In the genomic region with DNA sequence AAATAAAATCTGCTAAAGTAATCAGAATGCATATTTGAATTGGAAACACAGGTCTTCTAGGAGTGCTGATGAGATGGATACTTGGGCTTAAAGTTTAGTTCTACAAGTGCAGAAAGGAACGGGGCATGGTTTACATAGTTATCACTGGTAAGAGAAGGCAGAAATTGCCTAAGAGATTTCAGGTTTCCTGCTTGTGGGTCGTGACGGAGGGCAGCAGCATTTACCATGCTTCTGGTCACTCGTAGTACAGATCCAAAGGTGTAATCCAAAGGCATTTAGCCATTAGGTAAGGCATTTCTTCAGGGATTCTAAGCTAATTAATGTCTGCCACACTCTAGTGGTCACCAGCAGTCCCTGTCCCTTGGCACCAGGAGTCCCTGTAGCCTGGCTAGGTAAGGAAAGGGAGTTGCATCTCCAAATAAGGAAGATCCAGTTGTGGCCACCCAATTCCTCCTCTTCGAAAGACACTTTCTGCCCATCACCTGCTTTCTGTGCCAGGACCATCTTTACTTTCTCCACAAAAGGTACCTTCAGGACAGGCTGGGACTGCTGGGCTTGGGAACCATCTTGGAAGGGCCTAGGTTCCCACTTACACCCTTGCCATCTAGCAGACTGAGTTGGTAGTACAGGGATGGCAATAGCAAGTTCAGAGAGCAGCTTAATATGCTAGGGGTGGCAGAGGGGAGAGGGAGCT, we compare ENCODE assay signal across 8 cellular contexts. TPM values are rescaled to one million over a fixed set of nuclear protein-coding genes. Genes with fewer than 3 reads are reported as not detected.
DNase-seq lines count a peak whose midpoint lies in the region; ATAC-seq and TF ChIP-seq lines count a peak whose summit lies in the region.

No MANE protein-coding gene starts in this region.

- no peaks in the 10 kb centered on the region for H3K9me3 Mint-ChIP-seq in T-helper 1 cell treated with Interleukin-12 subunit alpha and Interleukin-12 subunit beta and Interleukin-4 antibody, amounts not matched to agents 30 μg/mL and 1 μg/mL, for 36 hours
- no peaks in the 10 kb centered on the region for H3K9me3 Mint-ChIP-seq in WTC11

- no peaks in the 10 kb centered on the region for H3K9me3 ChIP-seq in iPS-18a (ENCODE audit: control insufficient read depth, low read depth, low read length)

- H3K9ac ChIP-seq in iPS-18a (ENCODE audit: low read length), result peak overlapping the region; percentile 95

- H3K27ac ChIP-seq in iPS-18a (ENCODE audit: low read length) (no peak overlapping the region), substantia nigra (ENCODE audit: low read depth, low read length, poor library complexity, severe bottlenecking) (peak overlapping the region; percentile 99)

- DNase-seq in T-helper 1 cell (no peak), WTC11 (ENCODE audit: low spot score) (no peak), substantia nigra (lab: John Stamatoyannopoulos, UW) (no peak), hepatic stellate cell (ENCODE audit: low spot score) (no peak), GM10248 (ENCODE audit: extremely low spot score) (no peak)

- H3K27me3 ChIP-seq in iPS-18a (ENCODE audit: control insufficient read depth, insufficient read depth, low read length), result no peaks in the 10 kb centered on the region

- CTCF ChIA-PET in WTC11 (lab: Charles Lee), result interaction anchor here (0.6 to 2.3 kb wide), 6 partner anchors 19 to 137 kb away, joined by 3 to 12 read pairs (median 6); a partner anchor contains a TSS
- CTCF ChIA-PET in GM10248 (lab: Yijun Ruan, JAX), result interaction anchor here (1.0 to 1.5 kb wide), 3 partner anchors 15 to 229 kb away, joined by 3 to 6 read pairs (median 4); no protein-coding TSS in a partner anchor

- H3K36me3 Mint-ChIP-seq in T-helper 1 cell treated with Interleukin-12 subunit alpha and Interleukin-12 subunit beta and Interleukin-4 antibody, amounts not matched to agents 30 μg/mL and 1 μg/mL, for 36 hours (ENCODE audit: low read depth), result no peaks in the 10 kb centered on the region
- H3K36me3 Mint-ChIP-seq in WTC11, result no peaks in the 10 kb centered on the region

- ATAC-seq in WTC11, result no peak
- no peak for ATAC-seq in GM19035 (IDR thresholded peaks at IDR 0.05; ENCODE audit: unreplicated experiment)

- no peaks in the 10 kb centered on the region for H3K27me3 Mint-ChIP-seq in T-helper 1 cell treated with Interleukin-12 subunit alpha and Interleukin-12 subunit beta and Interleukin-4 antibody, amounts not matched to agents 30 μg/mL and 1 μg/mL, for 36 hours (ENCODE audit: low read depth)
- no peaks in the 10 kb centered on the region; the same call in 1 of the 2 replicates for H3K27me3 Mint-ChIP-seq in WTC11 (ENCODE audit: low read depth)

- H3K27ac Mint-ChIP-seq in T-helper 1 cell treated with Interleukin-12 subunit alpha and Interleukin-12 subunit beta and Interleukin-4 antibody, amounts not matched to agents 30 μg/mL and 1 μg/mL, for 36 hours, result peak overlapping the region; percentile 99
- peak overlapping the region; percentile 96 for H3K27ac Mint-ChIP-seq in WTC11

- POLR2A ChIA-PET in WTC11 (lab: Charles Lee), result no interaction called here
- POLR2A ChIA-PET in GM10248 (lab: Yijun Ruan, JAX), result interaction anchor here (1.5 kb wide), 1 partner anchor 136 kb away, joined by 5 read pairs; a partner anchor contains a TSS

- peaks cover 20% of the 10 kb centered on the region for H3K4me1 Mint-ChIP-seq in T-helper 1 cell treated with Interleukin-12 subunit alpha and Interleukin-12 subunit beta and Interleukin-4 antibody, amounts not matched to agents 30 μg/mL and 1 μg/mL, for 36 hours (ENCODE audit: low read depth)
- H3K4me1 Mint-ChIP-seq in WTC11, result peaks cover 49% of the 10 kb centered on the region

- peaks cover 19% of the 10 kb centered on the region for H3K4me1 ChIP-seq in iPS-18a (ENCODE audit: control insufficient read depth, low read depth, low read length)

- peak overlapping the region; percentile 98 for H3K4me3 Mint-ChIP-seq in T-helper 1 cell treated with Interleukin-12 subunit alpha and Interleukin-12 subunit beta and Interleukin-4 antibody, amounts not matched to agents 30 μg/mL and 1 μg/mL, for 36 hours
- H3K4me3 Mint-ChIP-seq in WTC11, result peak overlapping the region; percentile 96

- no peak for TF ChIP-seq CTCF in WTC11 (IDR thresholded peaks at IDR 0.05)
- TF ChIP-seq CTCF in GM10248 (IDR thresholded peaks at IDR 0.05; ENCODE audit: control extremely low read depth, extremely low read depth, low read depth, missing control alignments), result no peak

- H3K36me3 ChIP-seq in iPS-18a (ENCODE audit: control insufficient read depth, low read depth, low read length), result no peaks in the 10 kb centered on the region

- H3K4me3 ChIP-seq in iPS-18a (ENCODE audit: low read length), result peak overlapping the region; percentile 87

TF ChIP-seq in WTC11, 78 proteins besides CTCF, POLR2A, EP300 and RAD21:
- TF ChIP-seq KAT7 (CRISPR knock-in tag; IDR thresholded peaks at IDR 0.05; ENCODE audit: borderline replicate concordance) (no peak), MYBL2 (CRISPR knock-in tag; IDR thresholded peaks at IDR 0.05) (no peak), ZNF121 (CRISPR knock-in tag; IDR thresholded peaks at IDR 0.05) (no peak)

RNA-seq across cellular contexts. Expression of a gene that starts 1.5 kb away (rescaled TPM):
- 35.6 to 40.2 TPM (median 38.2 TPM) in 3 replicates for total RNA-seq in WTC11 (2021)

RNA-seq across cellular contexts. Expression of a gene that starts 1.7 kb away (rescaled TPM):
- total RNA-seq in WTC11 (2021), result 31.3 to 38.7 TPM (median 35.2 TPM) in 3 replicates

RNA-seq across cellular contexts. Expression of a gene that starts 51.4 kb away (rescaled TPM):
- 0.14 to 0.46 TPM (median 0.33 TPM) in 3 replicates for total RNA-seq in WTC11 (2021)

RNA-seq across cellular contexts. Expression of a gene that starts 54.5 kb away (rescaled TPM):
- total RNA-seq in WTC11 (2021), result 12.8 to 14.2 TPM (median 13.4 TPM) in 3 replicates

RNA-seq across cellular contexts. Expression of a gene that starts 54.8 kb away (rescaled TPM):
- total RNA-seq in WTC11 (2021), result 0.27 to 0.42 TPM (median 0.30 TPM) in 3 replicates
